In the genomic region with DNA sequence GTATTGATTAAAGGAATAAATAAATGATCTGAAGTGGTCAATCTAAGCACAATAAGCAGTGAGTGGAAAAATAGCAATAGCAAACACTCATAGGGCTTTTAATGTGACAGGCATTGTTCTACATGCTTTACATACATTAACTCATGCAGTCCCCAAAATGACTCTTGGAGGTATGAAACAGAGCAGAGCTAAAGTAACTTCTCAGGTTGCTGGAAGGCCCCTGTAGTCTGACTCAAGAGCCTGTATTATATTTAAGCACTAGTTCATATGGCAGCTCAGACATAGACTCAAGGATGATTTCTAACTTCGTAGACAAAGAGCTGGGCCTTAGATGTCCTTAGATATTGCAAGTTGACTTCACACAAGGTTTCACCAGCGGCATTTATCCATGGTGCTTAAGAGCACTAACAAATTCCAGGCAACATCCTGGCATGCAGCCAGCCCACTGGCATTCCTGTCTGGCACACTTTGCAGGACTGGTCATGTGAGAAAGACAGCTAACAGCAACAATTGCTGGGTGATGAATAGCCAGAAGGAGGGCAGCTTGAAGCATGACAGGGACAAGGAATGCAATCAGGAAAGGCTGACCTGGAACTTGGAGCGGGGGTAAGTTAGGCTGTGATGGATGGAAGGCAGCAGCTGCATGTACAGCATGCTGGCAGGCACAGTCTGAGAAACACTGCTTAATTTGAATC, we compare ENCODE assay signal across 8 cellular contexts.
DNase-seq lines count a peak whose midpoint lies in the region; ATAC-seq and TF ChIP-seq lines count a peak whose summit lies in the region.

No MANE protein-coding gene starts in this region.

- no peak overlapping the region for H3K4me3 ChIP-seq in fibroblast of pulmonary artery (replicated peaks; ENCODE audit: low read depth, low read length)

- DNase-seq in GM04504 (ENCODE audit: low read depth) (peak; percentile 82), NCI-H774 (lab: John Stamatoyannopoulos, UW) (peak; percentile 33), fibroblast of pulmonary artery (ENCODE audit: low read depth) (peak; percentile 93), pons (ENCODE audit: low spot score) (peak; percentile 34), GM10266 (ENCODE audit: extremely low spot score) (no peak)

- no peak for TF ChIP-seq CTCF in fibroblast of pulmonary artery (IDR thresholded peaks at IDR 0.05; ENCODE audit: low read length, missing control alignments)
- no peak for TF ChIP-seq CTCF in GM10266 (IDR thresholded peaks at IDR 0.05; ENCODE audit: control insufficient read depth, insufficient read depth, low read depth, missing control alignments)

- ATAC-seq in GM18870 (IDR thresholded peaks at IDR 0.05; ENCODE audit: unreplicated experiment), result no peak
- ATAC-seq in GM21515 (IDR thresholded peaks at IDR 0.05; ENCODE audit: unreplicated experiment), result no peak
- ATAC-seq in HG02759 (IDR thresholded peaks at IDR 0.05; ENCODE audit: unreplicated experiment), result no peak
